In genomic region chr3:118637866-118638265, GRCh38 we compare ENCODE assay signal across 18 cellular contexts.
"Had no signal": no experiment of that assay in that cellular context is flagged by ENCODE, and none has a peak within 500 bp of the region (broad histone marks: within the 10 kb centered on the region; RNA-seq: fewer than 3 reads in every experiment).

No MANE protein-coding gene starts in this region.

- H3K36me3 ChIP-seq: brain microvascular endothelial cell, prostate gland, transverse colon had no signal

- H3K27me3 ChIP-seq: brain microvascular endothelial cell, transverse colon had no signal

- H3K4me3 ChIP-seq: lung, mucosa of descending colon, prostate gland, skin epidermis, transverse colon had no signal

- H3K4me1 ChIP-seq: prostate gland, transverse colon had no signal

- H3K27ac ChIP-seq: brain microvascular endothelial cell, prostate gland, skin epidermis, transverse colon had no signal

- FAIRE-seq: islet of Langerhans, TTC549 had no signal

- DNase-seq: activated CD4-positive, alpha-beta T cell treated with anti-CD3 and anti-CD28 coated beads, Interleukin-2, amount 10 ng/mL, durations not matched to agents 7 days and 5 days; activated CD8-positive, alpha-beta memory T cell treated with anti-CD3 and anti-CD28 coated beads for 24 hours; activated naive CD8-positive, alpha-beta T cell treated with anti-CD3 and anti-CD28 coated beads for 36 hours; brain microvascular endothelial cell; mucosa of descending colon; naive thymus-derived CD4-positive, alpha-beta T cell; right cardiac atrium; stimulated activated CD4-positive, alpha-beta T cell treated with anti-CD3 and anti-CD28 coated beads, Interleukin-15, amount 100 ng/mL, for 24 hours; stimulated activated CD4-positive, alpha-beta T cell treated with anti-CD3 and anti-CD28 coated beads, Interleukin-4, amount 100 ng/mL, for 24 hours; stimulated activated naive CD4-positive, alpha-beta T cell; substantia nigra; T-helper 2 cell; transverse colon had no signal

- H3K9me3 ChIP-seq: mucosa of descending colon, prostate gland, transverse colon had no signal
